ENCODE assay signal across 1 cellular context in genomic region chr11:117214404-117215110, GRCh38.
TF ChIP-seq lines count a peak whose summit lies in the region.

No MANE protein-coding gene starts in this region.

TF ChIP-seq in GM23338, 12 proteins besides CTCF, POLR2A, EP300 and RAD21 (continued from another document):
- TF ChIP-seq POLR2AphosphoS5 (IDR thresholded peaks at IDR 0.05; ENCODE audit: low read depth) (no peak), ETS1 (IDR thresholded peaks at IDR 0.05) (no peak), JUNB (IDR thresholded peaks at IDR 0.05; ENCODE audit: unreplicated experiment) (no peak), ZNF462 (CRISPR knock-in tag; IDR thresholded peaks at IDR 0.05) (no peak), CREB1 (CRISPR knock-in tag; IDR thresholded peaks at IDR 0.05; ENCODE audit: low read depth) (no peak)
TF ChIP-seq in GM23338: peak in this region for 0.
